19 cellular contexts compared by ENCODE assay signal in genomic region chr5:108141676-108142075, GRCh38.
A peak's percentile ranks its signal among the peaks of the same experiment; 100 is the strongest.
DNase-seq lines count a peak whose midpoint lies in the region; ATAC-seq and TF ChIP-seq lines count a peak whose summit lies in the region.
"Had no signal": no experiment of that assay in that cellular context is flagged by ENCODE, and none has a peak within 500 bp of the region (broad histone marks: within the 10 kb centered on the region; RNA-seq: fewer than 3 reads in every experiment).

No MANE protein-coding gene starts in this region.

- H3K4me1 ChIP-seq in esophagus muscularis mucosa, result no peaks in the 10 kb centered on the region
- H3K4me1 ChIP-seq: sigmoid colon had no signal

- H3K36me3 ChIP-seq in kidney epithelial cell (ENCODE audit: control insufficient read depth, insufficient read depth, low read length), result no peaks in the 10 kb centered on the region
- peaks cover 0 to under 1% (median 0%) of the 10 kb centered on the region in 4 donors for H3K36me3 ChIP-seq in esophagus muscularis mucosa
- H3K36me3 ChIP-seq: sigmoid colon had no signal

- TF ChIP-seq POLR2A in esophagus muscularis mucosa (IDR thresholded peaks at IDR 0.05; ENCODE audit: low read depth), result no peak

- peak; percentile 55 for ATAC-seq in GM18502 (IDR thresholded peaks at IDR 0.05; ENCODE audit: poor library complexity, unreplicated experiment)
- peak; percentile 79 for ATAC-seq in GM19463 (IDR thresholded peaks at IDR 0.05; ENCODE audit: unreplicated experiment)
- ATAC-seq: GM23338, left colon had no signal

- H3K27me3 ChIP-seq in kidney epithelial cell (ENCODE audit: control insufficient read depth, insufficient read depth, low read length) (no peaks in the 10 kb centered on the region), esophagus muscularis mucosa (no peaks in the 10 kb centered on the region)
- H3K27me3 ChIP-seq: hepatocyte, sigmoid colon had no signal

- intact Hi-C loops in esophagus muscularis mucosa (cut with DNase I), result no loop called here

- H3K27ac ChIP-seq in esophagus muscularis mucosa (replicated peaks in 1 of 4), result no peak overlapping the region
- H3K27ac ChIP-seq: hepatocyte, sigmoid colon had no signal

- TF ChIP-seq EP300 in esophagus muscularis mucosa (IDR thresholded peaks at IDR 0.05), result no peak

- H3K9me3 ChIP-seq in esophagus muscularis mucosa, result no peaks in the 10 kb centered on the region
- H3K9me3 ChIP-seq: sigmoid colon had no signal

- TF ChIP-seq CTCF in kidney epithelial cell (IDR thresholded peaks at IDR 0.05; ENCODE audit: insufficient read depth, low read length, poor library complexity, severe bottlenecking), result no peak
- no peak for TF ChIP-seq CTCF in esophagus muscularis mucosa (IDR thresholded peaks at IDR 0.05)

- DNase-seq in M059J (ENCODE audit: low read depth) (peak; percentile 16), kidney epithelial cell (ENCODE audit: low read depth) (peak; percentile 31), esophagus muscularis mucosa (ENCODE audit: extremely low spot score) (no peak), islet precursor cell (no peak), NCI-H1694 treated with DMSO at 0.1 percent for 48 hours (lab: John Stamatoyannopoulos, UW) (no peak)
- no peak for DNase-seq in stimulated activated CD4-positive, alpha-beta T cell treated with anti-CD3 and anti-CD28 coated beads, Interleukin-4, amount 100 ng/mL, for 24 hours
- DNase-seq: activated CD4-positive, alpha-beta T cell treated with anti-CD3 and anti-CD28 coated beads, Interleukin-2, amount 10 ng/mL, durations not matched to agents 24 days and 14 days; activated T-cell treated with anti-CD3 and anti-CD28 coated beads, Interleukin-2, amount 50 U/mL, for 1 hour; left colon; NCI-H1930; NCI-H510A; nucleus accumbens; sigmoid colon; stimulated activated CD4-positive, alpha-beta T cell treated with anti-CD3 and anti-CD28 coated beads, Interleukin-4, amount 100 ng/mL, for 1 hour; stimulated activated CD8-positive, alpha-beta memory T cell treated with anti-CD3 and anti-CD28 coated beads, Interleukin-4, amount 100 ng/mL, for 48 hours had no signal

- WGBS in esophagus muscularis mucosa, result 94% methylated on average over 2 of the region's 2 CpGs

- H3K4me3 ChIP-seq in kidney epithelial cell (ENCODE audit: low read depth, low read length) (no peak overlapping the region), esophagus muscularis mucosa (no peak overlapping the region)
- H3K4me3 ChIP-seq: GM23338, hepatocyte, sigmoid colon had no signal

Comparison
In these comparisons a context has a peak if more than half of its experiments do, and no peak if none do; other contexts are left out.
1. DNase-seq: peak in M059J (single experiment) and kidney epithelial cell (single experiment); none in esophagus muscularis mucosa (single experiment), islet precursor cell (single experiment), stimulated activated CD4-positive, alpha-beta T cell treated with anti-CD3 and anti-CD28 coated beads, Interleukin-4, amount 100 ng/mL, for 24 hours (single experiment) and NCI-H1694 treated with DMSO at 0.1 percent for 48 hours (single experiment).